In the genomic region with DNA sequence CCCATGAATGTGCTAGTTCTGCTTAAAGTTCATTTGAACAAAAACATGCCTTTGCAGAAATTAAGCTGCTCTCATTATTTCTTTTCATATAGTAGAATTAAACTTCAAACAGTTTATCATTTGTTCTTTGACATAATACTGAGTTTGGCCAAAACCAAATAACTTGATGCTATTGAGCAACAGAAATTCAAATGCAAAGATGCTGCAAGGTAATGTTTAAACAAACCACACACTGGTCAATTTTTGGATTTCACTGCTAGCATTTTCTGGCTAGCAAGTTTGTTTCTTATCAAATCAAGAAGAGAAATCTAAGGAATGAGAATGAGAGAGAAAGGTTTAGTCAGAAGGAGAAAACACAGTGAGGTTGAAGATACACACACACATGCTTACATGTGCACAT, we compare ENCODE assay signal across 22 cellular contexts.
"Had no signal": no experiment of that assay in that cellular context is flagged by ENCODE, and none has a peak within 500 bp of the region (broad histone marks: within the 10 kb centered on the region; RNA-seq: fewer than 3 reads in every experiment).

No MANE protein-coding gene starts in this region.

- H3K4me1 Mint-ChIP-seq: naive thymus-derived CD8-positive, alpha-beta T cell; stimulated activated memory B cell treated with anti-CD40 and anti-IgM and Interleukin-4, amounts not matched to agents 10 μg/mL and 1 μg/mL and 100 μg/mL, for 72 hours had no signal

- H3K4me3 ChIP-seq: gastrocnemius medialis, left ventricle myocardium inferior, lower lobe of right lung, prostate gland, right atrium auricular region, skin epidermis, spleen, testis, tibial artery had no signal

- ATAC-seq: effector memory CD8-positive, alpha-beta T cell; gastrocnemius medialis; left cardiac atrium; lower lobe of right lung; naive thymus-derived CD8-positive, alpha-beta T cell; stimulated activated memory B cell treated with anti-CD40 and anti-IgM and Interleukin-4, amounts not matched to agents 10 μg/mL and 1 μg/mL and 100 μg/mL, for 72 hours; stimulated activated naive CD8-positive, alpha-beta T cell treated with anti-CD3 and anti-CD28 coated beads, Interleukin-15, Interleukin-2, amounts not matched to agents 100 U/mL and 50 U/mL, for 24 hours had no signal

- H3K9me3 Mint-ChIP-seq: type B pancreatic cell had no signal

- H3K27ac ChIP-seq: gastrocnemius medialis, left ventricle myocardium inferior, lower lobe of right lung, prostate gland, right atrium auricular region, skin epidermis, spleen, testis, tibial artery had no signal

- H3K4me3 Mint-ChIP-seq: effector memory CD8-positive, alpha-beta T cell; naive thymus-derived CD8-positive, alpha-beta T cell; stimulated activated memory B cell treated with anti-CD40 and anti-IgM and Interleukin-4, amounts not matched to agents 10 μg/mL and 1 μg/mL and 100 μg/mL, for 72 hours; type B pancreatic cell had no signal

- H3K27me3 ChIP-seq: gastrocnemius medialis, right atrium auricular region, spleen, testis, tibial artery had no signal

- FAIRE-seq: islet of Langerhans had no signal

- H3K9me3 ChIP-seq: gastrocnemius medialis, left ventricle myocardium inferior, lower lobe of right lung, prostate gland, right atrium auricular region, spleen, testis, tibial artery had no signal

- H3K27ac Mint-ChIP-seq: effector memory CD8-positive, alpha-beta T cell; naive thymus-derived CD8-positive, alpha-beta T cell; stimulated activated memory B cell treated with anti-CD40 and anti-IgM and Interleukin-4, amounts not matched to agents 10 μg/mL and 1 μg/mL and 100 μg/mL, for 72 hours; type B pancreatic cell had no signal

- H3K36me3 Mint-ChIP-seq: naive thymus-derived CD8-positive, alpha-beta T cell; stimulated activated memory B cell treated with anti-CD40 and anti-IgM and Interleukin-4, amounts not matched to agents 10 μg/mL and 1 μg/mL and 100 μg/mL, for 72 hours; type B pancreatic cell had no signal

- H3K4me1 ChIP-seq: gastrocnemius medialis, left ventricle myocardium inferior, lower lobe of right lung, prostate gland, right atrium auricular region, spleen, testis, tibial artery had no signal

- DNase-seq: cortex of kidney; effector memory CD8-positive, alpha-beta T cell; foreskin fibroblast; gastrocnemius medialis; head of caudate nucleus; left cardiac atrium; left ventricle myocardium inferior; lower lobe of right lung; naive thymus-derived CD8-positive, alpha-beta T cell; nucleus accumbens; spleen; stimulated activated CD4-positive, alpha-beta T cell treated with anti-CD3 and anti-CD28 coated beads, Interleukin-4, amount 100 ng/mL, for 4 hours; stimulated activated naive CD8-positive, alpha-beta T cell treated with anti-CD3 and anti-CD28 coated beads, Interleukin-15, Interleukin-2, amounts not matched to agents 100 U/mL and 50 U/mL, for 24 hours; substantia nigra; testis; tibial artery had no signal

- H3K36me3 ChIP-seq: gastrocnemius medialis, left ventricle myocardium inferior, lower lobe of right lung, prostate gland, right atrium auricular region, spleen, tibial artery had no signal

- H3K27me3 Mint-ChIP-seq: effector memory CD8-positive, alpha-beta T cell; naive thymus-derived CD8-positive, alpha-beta T cell; stimulated activated memory B cell treated with anti-CD40 and anti-IgM and Interleukin-4, amounts not matched to agents 10 μg/mL and 1 μg/mL and 100 μg/mL, for 72 hours; type B pancreatic cell had no signal
